In genomic region chr4:137531121-137531520, GRCh38 we compare ENCODE assay signal across 10 cellular contexts. TPM values are rescaled to one million over a fixed set of nuclear protein-coding genes. Genes with fewer than 3 reads are reported as not detected.
DNase-seq lines count a peak whose midpoint lies in the region; ATAC-seq and TF ChIP-seq lines count a peak whose summit lies in the region.
"Had no signal": no experiment of that assay in that cellular context is flagged by ENCODE, and none has a peak within 500 bp of the region (broad histone marks: within the 10 kb centered on the region; RNA-seq: fewer than 3 reads in every experiment).

No MANE protein-coding gene starts in this region.

- ATAC-seq in SK-N-SH treated with all-trans-retinoic acid at 6 μM for 48 hours (peak; percentile 45), left ventricle myocardium superior (peak; percentile 42), GM21825 (IDR thresholded peaks at IDR 0.05; ENCODE audit: unreplicated experiment) (no peak)

- peak overlapping the region; percentile 66 for H3K4me3 ChIP-seq in retinal pigment epithelial cell (ENCODE audit: low read length)

- intact Hi-C loops in left ventricle myocardium superior (cut with micrococcal nuclease): no loop called here

- DNase-seq in COLO829 (ENCODE audit: low spot score) (peak; percentile 31), left ventricle myocardium superior (no peak), retinal pigment epithelial cell (ENCODE audit: low read depth) (no peak), AG08396 (ENCODE audit: low spot score) (no peak), HCEC 1CT (no peak), NCI-H1092 treated with DMSO at 0.1 percent for 48 hours (lab: John Stamatoyannopoulos, UW) (no peak)
- DNase-seq: activated CD4-positive, alpha-beta T cell treated with anti-CD3 and anti-CD28 coated beads, Interleukin-2, amount 10 ng/mL, durations not matched to agents 7 days and 5 days; NCI-H1092 had no signal

- TF ChIP-seq CTCF in retinal pigment epithelial cell (conservative IDR thresholded peaks at IDR 0.05; ENCODE audit: low read depth, low read length): peak; percentile 60

TF ChIP-seq in SK-N-SH treated with all-trans-retinoic acid at 6 μM for 48 hours, 23 proteins besides CTCF, POLR2A, EP300 and RAD21:
- TF ChIP-seq ZNF8 (CRISPR knock-in tag; IDR thresholded peaks at IDR 0.05) (no peak), GLIS3 (CRISPR knock-in tag; IDR thresholded peaks at IDR 0.05) (no peak), BACH2 (CRISPR knock-in tag; IDR thresholded peaks at IDR 0.05; ENCODE audit: borderline replicate concordance) (no peak)
TF ChIP-seq in SK-N-SH treated with all-trans-retinoic acid at 6 μM for 48 hours: peak in this region for 0.

RNA-seq across cellular contexts. Expression of gene PCDH18, which starts 1.2 kb away (rescaled TPM):
- 3.9 TPM for total RNA-seq in left ventricle myocardium superior
